Comparison of ENCODE assay signal across 1 cellular context in the genomic region with DNA sequence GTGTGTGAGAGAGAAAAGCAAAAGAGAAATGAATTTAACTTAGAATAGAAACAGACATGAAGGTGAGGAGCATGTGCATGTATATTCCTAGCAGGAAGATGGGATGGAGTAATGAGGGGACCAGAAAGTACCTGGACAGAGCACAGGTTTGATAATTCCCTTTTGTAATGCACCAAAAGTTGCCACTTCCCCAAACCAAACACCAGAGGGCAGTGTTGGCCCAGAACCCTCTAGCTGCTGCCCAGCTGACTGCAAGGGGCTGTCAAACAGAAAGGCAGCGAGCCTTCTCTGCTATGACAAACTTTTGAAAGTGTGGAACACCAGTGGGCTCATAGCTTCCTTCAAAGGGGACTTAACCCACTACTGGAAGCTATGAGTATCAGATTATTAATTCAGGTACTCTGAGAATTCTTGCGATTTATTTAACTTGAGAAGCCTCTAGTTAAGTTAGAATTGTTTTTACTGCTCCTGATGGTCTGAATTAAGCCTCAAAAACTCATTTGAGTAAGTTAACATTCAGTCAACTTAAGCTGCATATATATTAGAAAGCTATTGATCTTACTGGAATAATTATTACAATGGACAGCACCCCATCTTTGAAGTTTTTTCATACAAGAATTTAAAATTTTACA.
A peak's percentile ranks its signal among the peaks of the same experiment; 100 is the strongest.
TF ChIP-seq lines count a peak whose summit lies in the region.

No MANE protein-coding gene starts in this region.

TF ChIP-seq in HepG2, 621 proteins besides CTCF, POLR2A, EP300 and RAD21 (continued from another document):
- TF ChIP-seq, protein P1, sequence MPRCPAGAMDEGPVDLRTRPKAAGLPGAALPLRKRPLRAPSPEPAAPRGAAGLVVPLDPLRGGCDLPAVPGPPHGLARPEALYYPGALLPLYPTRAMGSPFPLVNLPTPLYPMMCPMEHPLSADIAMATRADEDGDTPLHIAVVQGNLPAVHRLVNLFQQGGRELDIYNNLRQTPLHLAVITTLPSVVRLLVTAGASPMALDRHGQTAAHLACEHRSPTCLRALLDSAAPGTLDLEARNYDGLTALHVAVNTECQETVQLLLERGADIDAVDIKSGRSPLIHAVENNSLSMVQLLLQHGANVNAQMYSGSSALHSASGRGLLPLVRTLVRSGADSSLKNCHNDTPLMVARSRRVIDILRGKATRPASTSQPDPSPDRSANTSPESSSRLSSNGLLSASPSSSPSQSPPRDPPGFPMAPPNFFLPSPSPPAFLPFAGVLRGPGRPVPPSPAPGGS (CRISPR knock-in tag; IDR thresholded peaks at IDR 0.05): no peak
- 0 out of 2 replicates have a peak, but pooled peaks have one; percentile 20 for TF ChIP-seq HMG20A (CRISPR knock-in tag; IDR thresholded peaks at IDR 0.05; ENCODE audit: borderline replicate concordance)
- peak; percentile 51 for TF ChIP-seq XRCC5 (optimal IDR thresholded peaks at IDR 0.05; ENCODE audit: low read length)
- peak; percentile 50 for TF ChIP-seq GATAD2A (CRISPR knock-in tag; IDR thresholded peaks at IDR 0.05)
- TF ChIP-seq TAF15 (IDR thresholded peaks at IDR 0.05; ENCODE audit: low read depth, low read length, poor library complexity, severe bottlenecking): no peak
- peak; percentile 53 for TF ChIP-seq SALL1 (CRISPR knock-in tag; IDR thresholded peaks at IDR 0.05)
- TF ChIP-seq KDM2A (CRISPR knock-in tag; IDR thresholded peaks at IDR 0.05; ENCODE audit: borderline replicate concordance, low read depth): peak; percentile 33; the same call in 1 of the 2 replicates
- TF ChIP-seq KLF12 (CRISPR knock-in tag; IDR thresholded peaks at IDR 0.05; ENCODE audit: borderline replicate concordance): no peak
- TF ChIP-seq, protein P2, sequence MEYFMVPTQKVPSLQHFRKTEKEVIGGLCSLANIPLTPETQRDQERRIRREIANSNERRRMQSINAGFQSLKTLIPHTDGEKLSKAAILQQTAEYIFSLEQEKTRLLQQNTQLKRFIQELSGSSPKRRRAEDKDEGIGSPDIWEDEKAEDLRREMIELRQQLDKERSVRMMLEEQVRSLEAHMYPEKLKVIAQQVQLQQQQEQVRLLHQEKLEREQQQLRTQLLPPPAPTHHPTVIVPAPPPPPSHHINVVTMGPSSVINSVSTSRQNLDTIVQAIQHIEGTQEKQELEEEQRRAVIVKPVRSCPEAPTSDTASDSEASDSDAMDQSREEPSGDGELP (IDR thresholded peaks at IDR 0.05; ENCODE audit: borderline replicate concordance, low read depth): peak; percentile 97
- peak; percentile 96 for TF ChIP-seq SMC3 (IDR thresholded peaks at IDR 0.05; ENCODE audit: low read length)
- 0 out of 2 replicates have a peak, but pooled peaks have one; percentile 23 for TF ChIP-seq FOSL2 (CRISPR knock-in tag; IDR thresholded peaks at IDR 0.05)
- TF ChIP-seq BORCS8-MEF2B (CRISPR knock-in tag; IDR thresholded peaks at IDR 0.05): no peak
- TF ChIP-seq ZFP1 (CRISPR knock-in tag; IDR thresholded peaks at IDR 0.05): no peak
- no peak for TF ChIP-seq NFRKB (IDR thresholded peaks at IDR 0.05)
- TF ChIP-seq, protein P3, sequence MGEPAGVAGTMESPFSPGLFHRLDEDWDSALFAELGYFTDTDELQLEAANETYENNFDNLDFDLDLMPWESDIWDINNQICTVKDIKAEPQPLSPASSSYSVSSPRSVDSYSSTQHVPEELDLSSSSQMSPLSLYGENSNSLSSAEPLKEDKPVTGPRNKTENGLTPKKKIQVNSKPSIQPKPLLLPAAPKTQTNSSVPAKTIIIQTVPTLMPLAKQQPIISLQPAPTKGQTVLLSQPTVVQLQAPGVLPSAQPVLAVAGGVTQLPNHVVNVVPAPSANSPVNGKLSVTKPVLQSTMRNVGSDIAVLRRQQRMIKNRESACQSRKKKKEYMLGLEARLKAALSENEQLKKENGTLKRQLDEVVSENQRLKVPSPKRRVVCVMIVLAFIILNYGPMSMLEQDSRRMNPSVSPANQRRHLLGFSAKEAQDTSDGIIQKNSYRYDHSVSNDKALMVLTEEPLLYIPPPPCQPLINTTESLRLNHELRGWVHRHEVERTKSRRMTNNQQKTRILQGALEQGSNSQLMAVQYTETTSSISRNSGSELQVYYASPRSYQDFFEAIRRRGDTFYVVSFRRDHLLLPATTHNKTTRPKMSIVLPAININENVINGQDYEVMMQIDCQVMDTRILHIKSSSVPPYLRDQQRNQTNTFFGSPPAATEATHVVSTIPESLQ (CRISPR knock-in tag; conservative IDR thresholded peaks at IDR 0.05): 0 out of 2 replicates have a peak, but pooled peaks have one; percentile 61
- TF ChIP-seq ZNF292 (CRISPR knock-in tag; IDR thresholded peaks at IDR 0.05; ENCODE audit: borderline replicate concordance, low read depth): no peak
- TF ChIP-seq, protein P4, sequence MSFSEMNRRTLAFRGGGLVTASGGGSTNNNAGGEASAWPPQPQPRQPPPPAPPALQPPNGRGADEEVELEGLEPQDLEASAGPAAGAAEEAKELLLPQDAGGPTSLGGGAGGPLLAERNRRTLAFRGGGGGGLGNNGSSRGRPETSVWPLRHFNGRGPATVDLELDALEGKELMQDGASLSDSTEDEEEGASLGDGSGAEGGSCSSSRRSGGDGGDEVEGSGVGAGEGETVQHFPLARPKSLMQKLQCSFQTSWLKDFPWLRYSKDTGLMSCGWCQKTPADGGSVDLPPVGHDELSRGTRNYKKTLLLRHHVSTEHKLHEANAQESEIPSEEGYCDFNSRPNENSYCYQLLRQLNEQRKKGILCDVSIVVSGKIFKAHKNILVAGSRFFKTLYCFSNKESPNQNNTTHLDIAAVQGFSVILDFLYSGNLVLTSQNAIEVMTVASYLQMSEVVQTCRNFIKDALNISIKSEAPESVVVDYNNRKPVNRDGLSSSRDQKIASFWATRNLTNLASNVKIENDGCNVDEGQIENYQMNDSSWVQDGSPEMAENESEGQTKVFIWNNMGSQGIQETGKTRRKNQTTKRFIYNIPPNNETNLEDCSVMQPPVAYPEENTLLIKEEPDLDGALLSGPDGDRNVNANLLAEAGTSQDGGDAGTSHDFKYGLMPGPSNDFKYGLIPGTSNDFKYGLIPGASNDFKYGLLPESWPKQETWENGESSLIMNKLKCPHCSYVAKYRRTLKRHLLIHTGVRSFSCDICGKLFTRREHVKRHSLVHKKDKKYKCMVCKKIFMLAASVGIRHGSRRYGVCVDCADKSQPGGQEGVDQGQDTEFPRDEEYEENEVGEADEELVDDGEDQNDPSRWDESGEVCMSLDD (CRISPR knock-in tag; IDR thresholded peaks at IDR 0.05; ENCODE audit: borderline replicate concordance): no peak
- TF ChIP-seq, protein P5, sequence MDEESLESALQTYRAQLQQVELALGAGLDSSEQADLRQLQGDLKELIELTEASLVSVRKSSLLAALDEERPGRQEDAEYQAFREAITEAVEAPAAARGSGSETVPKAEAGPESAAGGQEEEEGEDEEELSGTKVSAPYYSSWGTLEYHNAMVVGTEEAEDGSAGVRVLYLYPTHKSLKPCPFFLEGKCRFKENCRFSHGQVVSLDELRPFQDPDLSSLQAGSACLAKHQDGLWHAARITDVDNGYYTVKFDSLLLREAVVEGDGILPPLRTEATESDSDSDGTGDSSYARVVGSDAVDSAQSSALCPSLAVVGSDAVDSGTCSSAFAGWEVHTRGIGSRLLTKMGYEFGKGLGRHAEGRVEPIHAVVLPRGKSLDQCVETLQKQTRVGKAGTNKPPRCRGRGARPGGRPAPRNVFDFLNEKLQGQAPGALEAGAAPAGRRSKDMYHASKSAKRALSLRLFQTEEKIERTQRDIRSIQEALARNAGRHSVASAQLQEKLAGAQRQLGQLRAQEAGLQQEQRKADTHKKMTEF (CRISPR knock-in tag; IDR thresholded peaks at IDR 0.05): peak; percentile 25; the same call in 1 of the 2 replicates
- TF ChIP-seq FOXA3 (CRISPR knock-in tag; IDR thresholded peaks at IDR 0.05): peak; percentile 33; the same call in 1 of the 2 replicates
- TF ChIP-seq SAP130 (CRISPR knock-in tag; IDR thresholded peaks at IDR 0.05; ENCODE audit: low read depth): peak; percentile 47
- TF ChIP-seq, protein P6, sequence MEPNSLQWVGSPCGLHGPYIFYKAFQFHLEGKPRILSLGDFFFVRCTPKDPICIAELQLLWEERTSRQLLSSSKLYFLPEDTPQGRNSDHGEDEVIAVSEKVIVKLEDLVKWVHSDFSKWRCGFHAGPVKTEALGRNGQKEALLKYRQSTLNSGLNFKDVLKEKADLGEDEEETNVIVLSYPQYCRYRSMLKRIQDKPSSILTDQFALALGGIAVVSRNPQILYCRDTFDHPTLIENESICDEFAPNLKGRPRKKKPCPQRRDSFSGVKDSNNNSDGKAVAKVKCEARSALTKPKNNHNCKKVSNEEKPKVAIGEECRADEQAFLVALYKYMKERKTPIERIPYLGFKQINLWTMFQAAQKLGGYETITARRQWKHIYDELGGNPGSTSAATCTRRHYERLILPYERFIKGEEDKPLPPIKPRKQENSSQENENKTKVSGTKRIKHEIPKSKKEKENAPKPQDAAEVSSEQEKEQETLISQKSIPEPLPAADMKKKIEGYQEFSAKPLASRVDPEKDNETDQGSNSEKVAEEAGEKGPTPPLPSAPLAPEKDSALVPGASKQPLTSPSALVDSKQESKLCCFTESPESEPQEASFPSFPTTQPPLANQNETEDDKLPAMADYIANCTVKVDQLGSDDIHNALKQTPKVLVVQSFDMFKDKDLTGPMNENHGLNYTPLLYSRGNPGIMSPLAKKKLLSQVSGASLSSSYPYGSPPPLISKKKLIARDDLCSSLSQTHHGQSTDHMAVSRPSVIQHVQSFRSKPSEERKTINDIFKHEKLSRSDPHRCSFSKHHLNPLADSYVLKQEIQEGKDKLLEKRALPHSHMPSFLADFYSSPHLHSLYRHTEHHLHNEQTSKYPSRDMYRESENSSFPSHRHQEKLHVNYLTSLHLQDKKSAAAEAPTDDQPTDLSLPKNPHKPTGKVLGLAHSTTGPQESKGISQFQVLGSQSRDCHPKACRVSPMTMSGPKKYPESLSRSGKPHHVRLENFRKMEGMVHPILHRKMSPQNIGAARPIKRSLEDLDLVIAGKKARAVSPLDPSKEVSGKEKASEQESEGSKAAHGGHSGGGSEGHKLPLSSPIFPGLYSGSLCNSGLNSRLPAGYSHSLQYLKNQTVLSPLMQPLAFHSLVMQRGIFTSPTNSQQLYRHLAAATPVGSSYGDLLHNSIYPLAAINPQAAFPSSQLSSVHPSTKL (CRISPR knock-in tag; IDR thresholded peaks at IDR 0.05): peak; percentile 36; the same call in 1 of the 2 replicates
- TF ChIP-seq PPARG (CRISPR knock-in tag; conservative IDR thresholded peaks at IDR 0.05): 0 out of 2 replicates have a peak, but pooled peaks have one; percentile 21
- peak; percentile 80 for TF ChIP-seq TGIF2 (CRISPR knock-in tag; IDR thresholded peaks at IDR 0.05)
- TF ChIP-seq, protein P7, sequence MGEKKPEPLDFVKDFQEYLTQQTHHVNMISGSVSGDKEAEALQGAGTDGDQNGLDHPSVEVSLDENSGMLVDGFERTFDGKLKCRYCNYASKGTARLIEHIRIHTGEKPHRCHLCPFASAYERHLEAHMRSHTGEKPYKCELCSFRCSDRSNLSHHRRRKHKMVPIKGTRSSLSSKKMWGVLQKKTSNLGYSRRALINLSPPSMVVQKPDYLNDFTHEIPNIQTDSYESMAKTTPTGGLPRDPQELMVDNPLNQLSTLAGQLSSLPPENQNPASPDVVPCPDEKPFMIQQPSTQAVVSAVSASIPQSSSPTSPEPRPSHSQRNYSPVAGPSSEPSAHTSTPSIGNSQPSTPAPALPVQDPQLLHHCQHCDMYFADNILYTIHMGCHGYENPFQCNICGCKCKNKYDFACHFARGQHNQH (CRISPR knock-in tag; IDR thresholded peaks at IDR 0.05): 0 out of 2 replicates have a peak, but pooled peaks have one; percentile 30
- TF ChIP-seq ZNF446 (CRISPR knock-in tag; IDR thresholded peaks at IDR 0.05): no peak
- no peak for TF ChIP-seq ZNF333 (CRISPR knock-in tag; IDR thresholded peaks at IDR 0.05; ENCODE audit: borderline replicate concordance)
- no peak for TF ChIP-seq IRX3 (CRISPR knock-in tag; IDR thresholded peaks at IDR 0.05; ENCODE audit: borderline replicate concordance, low read depth)
- TF ChIP-seq CEBPG (CRISPR knock-in tag; IDR thresholded peaks at IDR 0.05): 0 out of 2 replicates have a peak, but pooled peaks have one; percentile 10
- TF ChIP-seq ZNF607 (CRISPR knock-in tag; IDR thresholded peaks at IDR 0.05; ENCODE audit: borderline replicate concordance): no peak
- TF ChIP-seq TARDBP (CRISPR knock-in tag; IDR thresholded peaks at IDR 0.05): no peak
- TF ChIP-seq NR2C2 (CRISPR knock-in tag; IDR thresholded peaks at IDR 0.05; ENCODE audit: borderline replicate concordance): no peak
- TF ChIP-seq ZBTB7A (CRISPR knock-in tag; IDR thresholded peaks at IDR 0.05): no peak
- no peak for TF ChIP-seq NFKBIZ (CRISPR knock-in tag; IDR thresholded peaks at IDR 0.05)
- no peak for TF ChIP-seq GZF1 (CRISPR knock-in tag; IDR thresholded peaks at IDR 0.05)
- TF ChIP-seq ARNT (IDR thresholded peaks at IDR 0.05): no peak
